1 cellular context compared by ENCODE assay signal in genomic region chr6:109023348-109023925, GRCh38.
TF ChIP-seq lines count a peak whose summit lies in the region.

No MANE protein-coding gene starts in this region.

TF ChIP-seq in HEK293, 187 proteins besides CTCF, POLR2A, EP300 and RAD21 (continued from another document):
- TF ChIP-seq ZNF488 (tag by site-specific recombination; IDR thresholded peaks at IDR 0.05) (no peak), BCL11A (tag by site-specific recombination; IDR thresholded peaks at IDR 0.05; ENCODE audit: low read depth) (no peak), ZNF214 (tag by site-specific recombination; IDR thresholded peaks at IDR 0.05; ENCODE audit: borderline replicate concordance) (no peak), PATZ1 (tag by site-specific recombination; IDR thresholded peaks at IDR 0.05) (no peak), ZBTB20 (tag by site-specific recombination; IDR thresholded peaks at IDR 0.05) (no peak)
TF ChIP-seq in HEK293: peak in this region for 3.
